9 cellular contexts compared by ENCODE assay signal in the genomic region with DNA sequence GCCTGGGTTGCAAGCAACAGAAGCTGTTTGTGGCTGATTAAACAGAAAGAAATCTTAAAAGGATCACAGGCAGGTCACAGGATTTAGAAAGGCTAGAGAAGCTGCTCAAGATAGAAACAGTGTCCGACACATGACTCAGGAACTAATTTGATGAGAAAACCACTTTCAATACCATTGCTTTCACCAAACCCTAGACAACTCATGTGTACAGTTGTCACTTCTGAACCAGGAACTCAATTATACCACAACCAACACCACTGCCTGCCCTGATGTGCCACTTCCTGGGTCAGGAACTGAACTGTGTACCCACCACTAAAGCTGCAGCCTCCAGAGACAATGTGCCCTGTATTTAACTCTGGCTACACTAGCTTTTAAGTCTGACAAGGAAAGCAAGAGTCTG. TPM values are rescaled to one million over a fixed set of nuclear protein-coding genes. Genes with fewer than 3 reads are reported as not detected.
DNase-seq lines count a peak whose midpoint lies in the region; ATAC-seq and TF ChIP-seq lines count a peak whose summit lies in the region.
"Had no signal": no experiment of that assay in that cellular context is flagged by ENCODE, and none has a peak within 500 bp of the region (broad histone marks: within the 10 kb centered on the region; RNA-seq: fewer than 3 reads in every experiment).

No MANE protein-coding gene starts in this region.

- no peak for TF ChIP-seq CTCF in progenitor cell of endocrine pancreas (IDR thresholded peaks at IDR 0.05; ENCODE audit: unreplicated experiment)

- H3K27ac Mint-ChIP-seq in activated T-cell treated with anti-CD3 and anti-CD28 coated beads, Interleukin-2, amount 50 U/mL, for 72 hours = peak overlapping the region; percentile 11
- H3K27ac Mint-ChIP-seq in progenitor cell of endocrine pancreas = no peak overlapping the region

- H3K36me3 Mint-ChIP-seq in activated T-cell treated with anti-CD3 and anti-CD28 coated beads, Interleukin-2, amount 50 U/mL, for 72 hours (ENCODE audit: insufficient read depth in 2 of 2) = peaks cover 0 to 4% of the 10 kb centered on the region in 2 donors
- H3K36me3 Mint-ChIP-seq in progenitor cell of endocrine pancreas (ENCODE audit: insufficient read depth) = peaks cover 2% of the 10 kb centered on the region

- no peaks in the 10 kb centered on the region for H3K27me3 Mint-ChIP-seq in activated T-cell treated with anti-CD3 and anti-CD28 coated beads, Interleukin-2, amount 50 U/mL, for 72 hours (ENCODE audit: low read depth)
- H3K27me3 Mint-ChIP-seq in progenitor cell of endocrine pancreas = peaks cover 13% of the 10 kb centered on the region

- H3K4me3 Mint-ChIP-seq in activated T-cell treated with anti-CD3 and anti-CD28 coated beads, Interleukin-2, amount 50 U/mL, for 72 hours = peak overlapping the region; percentile 63 to 69
- no peak overlapping the region for H3K4me3 Mint-ChIP-seq in progenitor cell of endocrine pancreas (ENCODE audit: low read depth)

- peaks cover 69% of the 10 kb centered on the region for H3K4me1 Mint-ChIP-seq in activated T-cell treated with anti-CD3 and anti-CD28 coated beads, Interleukin-2, amount 50 U/mL, for 72 hours (ENCODE audit: low read depth)
- no peaks in the 10 kb centered on the region for H3K4me1 Mint-ChIP-seq in progenitor cell of endocrine pancreas (ENCODE audit: low read depth)

- peak; percentile 58 for DNase-seq in CD1c-positive myeloid dendritic cell (ENCODE audit: extremely low spot score)
- DNase-seq in activated T-cell treated with anti-CD3 and anti-CD28 coated beads, Interleukin-2, amount 50 U/mL, for 72 hours = peak; percentile 64 to 68
- no peak for DNase-seq in SHP77 treated with DMSO at 0.1 percent for 48 hours (lab: John Stamatoyannopoulos, UW)
- no peak for DNase-seq in progenitor cell of endocrine pancreas (ENCODE audit: low spot score, unreplicated experiment)
- DNase-seq in NCI-H774 (lab: John Stamatoyannopoulos, UW) = no peak
- DNase-seq: heart left ventricle had no signal

- no peaks in the 10 kb centered on the region for H3K9me3 Mint-ChIP-seq in activated T-cell treated with anti-CD3 and anti-CD28 coated beads, Interleukin-2, amount 50 U/mL, for 72 hours
- no peaks in the 10 kb centered on the region for H3K9me3 Mint-ChIP-seq in progenitor cell of endocrine pancreas (ENCODE audit: low read depth)

- ATAC-seq in GM19372 (IDR thresholded peaks at IDR 0.05; ENCODE audit: low read depth, unreplicated experiment) (peak; percentile 67), HG03439 (IDR thresholded peaks at IDR 0.05; ENCODE audit: unreplicated experiment) (peak; percentile 60), HG03025 (IDR thresholded peaks at IDR 0.05; ENCODE audit: low FRiP score, unreplicated experiment) (no peak)
- ATAC-seq in activated T-cell treated with anti-CD3 and anti-CD28 coated beads, Interleukin-2, amount 50 U/mL, for 72 hours (replicated peaks in 1 of 2) = peak; percentile 96 to 99

RNA-seq across cellular contexts. Expression of a gene that starts 6.9 kb away (rescaled TPM):
- 10 to 100 TPM; 25.5 to 33.7 TPM for total RNA-seq in activated T-cell treated with anti-CD3 and anti-CD28 coated beads, Interleukin-2, amount 50 U/mL, for 72 hours
- total RNA-seq in progenitor cell of endocrine pancreas = 39.9 and 40.7 TPM in 2 replicates

RNA-seq across cellular contexts. Expression of a gene that starts 7.0 kb away (rescaled TPM):
- 1 to 10 TPM; 3.2 to 5.6 TPM for total RNA-seq in activated T-cell treated with anti-CD3 and anti-CD28 coated beads, Interleukin-2, amount 50 U/mL, for 72 hours
- total RNA-seq in progenitor cell of endocrine pancreas = 5.1 and 7.4 TPM in 2 replicates

RNA-seq across cellular contexts. Expression of a gene that starts 56.0 kb away (rescaled TPM):
- not detected for total RNA-seq in activated T-cell treated with anti-CD3 and anti-CD28 coated beads, Interleukin-2, amount 50 U/mL, for 72 hours
- not detected in 2 replicates for total RNA-seq in progenitor cell of endocrine pancreas
- total RNA-seq: heart left ventricle had no signal

Comparison
In these comparisons a context has a peak if more than half of its experiments do, and no peak if none do; other contexts are left out.
1. DNase-seq: peak in CD1c-positive myeloid dendritic cell (single experiment) and activated T-cell treated with anti-CD3 and anti-CD28 coated beads, Interleukin-2, amount 50 U/mL, for 72 hours (2 of 2); none in SHP77 treated with DMSO at 0.1 percent for 48 hours (single experiment), progenitor cell of endocrine pancreas (single experiment) and NCI-H774 (single experiment).